ENCODE assay signal across 9 cellular contexts in genomic region chr17:76075364-76076099, GRCh38. TPM values are rescaled to one million over a fixed set of nuclear protein-coding genes. Genes with fewer than 3 reads are reported as not detected.
DNase-seq lines count a peak whose midpoint lies in the region; FAIRE-seq and TF ChIP-seq lines count a peak whose summit lies in the region.
"Had no signal": no experiment of that assay in that cellular context is flagged by ENCODE, and none has a peak within 500 bp of the region (broad histone marks: within the 10 kb centered on the region; RNA-seq: fewer than 3 reads in every experiment).

No MANE protein-coding gene starts in this region.

- H3K4me1 ChIP-seq in H1 (replicated peaks in 1 of 4; ENCODE audit: control insufficient read depth in 3 of 4, insufficient read depth in 4 of 4, low read length in 3 of 4) = peaks cover 0 to 53% (median 36%) of the 10 kb centered on the region in 4 experiments; a peak in 6 of 7 replicates
- H3K4me1 ChIP-seq in skeletal muscle satellite cell (ENCODE audit: control insufficient read depth, insufficient read depth, low read length) = peaks cover 6% of the 10 kb centered on the region
- H3K4me1 ChIP-seq in small intestine (ENCODE audit: control insufficient read depth in 2 of 2, insufficient read depth in 1 of 2, low read depth in 1 of 2, low read length in 1 of 2) = peaks cover 0 to 3% of the 10 kb centered on the region in 2 donors

- no peak overlapping the region for H2BK120ac ChIP-seq in H1 (replicated peaks; ENCODE audit: low read depth, low read length)

- H3K23ac ChIP-seq in H1 (ENCODE audit: insufficient read length) = no peak overlapping the region

- H2BK20ac ChIP-seq in H1 (ENCODE audit: low read length) = peak overlapping the region; percentile 48

- FAIRE-seq in H1 (lab: Jason Lieb, UNC) (no peak), small intestine (lab: Jason Lieb, UNC) (no peak)
- FAIRE-seq: TTC549 had no signal

- peak overlapping the region; percentile 77 to 79 for H3K4me2 ChIP-seq in H1 (ENCODE audit: insufficient read depth in 1 of 2, low read depth in 2 of 2, low read length in 2 of 2)
- peak overlapping the region; percentile 30 for H3K4me2 ChIP-seq in skeletal muscle satellite cell (ENCODE audit: low read length)

- H3K4ac ChIP-seq in H1 (replicated peaks; ENCODE audit: insufficient read length, low read depth, low read length) = no peak overlapping the region

- H2AK5ac ChIP-seq in H1 (ENCODE audit: low read depth, low read length) = no peak overlapping the region

- peak; percentile 33 to 40; a peak in 3 of 4 replicates for TF ChIP-seq RAD21 in H1 (IDR thresholded peaks at IDR 0.05 in 1 of 2, conservative IDR thresholded peaks at IDR 0.05 in 1 of 2; ENCODE audit: low read depth in 2 of 2, low read length in 2 of 2)

- H2BK5ac ChIP-seq in H1 (ENCODE audit: low read depth, low read length) = no peak overlapping the region

- H4K91ac ChIP-seq in H1 (replicated peaks; ENCODE audit: insufficient read length, low read length) = no peak overlapping the region

- DNase-seq in T-helper 1 cell (no peak), NOMO-1 (lab: John Stamatoyannopoulos, UW; ENCODE audit: unreplicated experiment in 2 of 2) (peak; percentile 47 to 54), H1 (ENCODE audit: low read depth in 1 of 2, low spot score in 2 of 2) (peak in 1 of 2 experiments; percentile 81), small intestine (no peak), NAMALWA (ENCODE audit: low spot score) (no peak), cortex of kidney (lab: John Stamatoyannopoulos, UW) (no peak)

- peak overlapping the region; percentile 29; the same call in 1 of the 2 replicates for H2BK12ac ChIP-seq in H1 (ENCODE audit: low read depth, low read length)

- H3K18ac ChIP-seq in H1 (ENCODE audit: extremely low read depth, low read length) = no peak overlapping the region

- H3K56ac ChIP-seq in H1 (replicated peaks; ENCODE audit: insufficient read length, low read depth, low read length) = no peak overlapping the region

- H4K20me1 ChIP-seq in H1 (replicated peaks in 1 of 2; ENCODE audit: control insufficient read depth in 1 of 2, insufficient read depth in 2 of 2, low read length in 2 of 2) = peaks cover 2 to 17% of the 10 kb centered on the region in 2 experiments

- peak overlapping the region; percentile 7; the same call in 1 of the 2 replicates for H4K8ac ChIP-seq in H1 (ENCODE audit: extremely low read depth, insufficient read depth, low read length)

- H4K5ac ChIP-seq in H1 (ENCODE audit: insufficient read length, low read depth, low read length) = no peak overlapping the region

- H3K27me3 ChIP-seq in H1 (replicated peaks in 1 of 4; ENCODE audit: control insufficient read depth in 3 of 4, extremely low read depth in 1 of 4, insufficient read depth in 3 of 4, low read length in 3 of 4) (peaks cover 54 to 72% (median 68%) of the 10 kb centered on the region in 4 experiments), skeletal muscle satellite cell (ENCODE audit: control insufficient read depth, insufficient read depth, low read length) (peaks cover 70% of the 10 kb centered on the region), small intestine (ENCODE audit: control insufficient read depth in 2 of 2, insufficient read depth in 2 of 2, low read length in 2 of 2) (peaks cover 24 to 34% of the 10 kb centered on the region in 2 donors)

- H3K27ac ChIP-seq in H1 (ENCODE audit: low read depth, low read length) (no peak overlapping the region), small intestine (ENCODE audit: low read depth in 1 of 2, low read length in 1 of 2) (no peak overlapping the region)

- no peak overlapping the region for H3K27ac Mint-ChIP-seq in T-helper 1 cell treated with Interleukin-12 subunit alpha and Interleukin-12 subunit beta and Interleukin-4 antibody, amounts not matched to agents 30 μg/mL and 1 μg/mL, for 36 hours

- peaks cover 31% of the 10 kb centered on the region for H3K23me2 ChIP-seq in H1 (ENCODE audit: low read depth, low read length)

- H3K14ac ChIP-seq in H1 (ENCODE audit: insufficient read length) = no peak overlapping the region

- 8% methylated on average over 42 of the region's 42 CpGs; no CpG with 5 or more reads in 1 of the 2 experiments for WGBS in H1 (ENCODE audit: extremely low coverage in 1 of 2, insufficient coverage in 1 of 2, insufficient read length in 1 of 2, insufficient replicate concordance in 2 of 2, low coverage in 1 of 2, low lambda C conversion rate in 2 of 2, missing lambda C conversion rate in 1 of 2), 2 experiments
- WGBS in small intestine, 3 donors = 5 to 8% (median 6%) methylated on average over 42 of the region's 42 CpGs

- H3K79me2 ChIP-seq in H1 (ENCODE audit: control insufficient read depth in 1 of 2, insufficient read depth in 2 of 2, low read length in 2 of 2) = peaks cover 3 to 16% of the 10 kb centered on the region in 2 experiments

- TF ChIP-seq POLR2A in H1 (IDR thresholded peaks at IDR 0.05; ENCODE audit: control extremely low read depth in 1 of 2, low read depth in 2 of 2, low read length in 2 of 2) = no peak

- H3K9me3 ChIP-seq in H1 (ENCODE audit: insufficient read depth in 2 of 2, low read depth in 1 of 2, low read length in 1 of 2) (no peaks in the 10 kb centered on the region), skeletal muscle satellite cell (replicated peaks; ENCODE audit: low read length) (no peaks in the 10 kb centered on the region), small intestine (ENCODE audit: control insufficient read depth, low read depth) (no peaks in the 10 kb centered on the region)

- no peaks in the 10 kb centered on the region for H3K9me3 Mint-ChIP-seq in T-helper 1 cell treated with Interleukin-12 subunit alpha and Interleukin-12 subunit beta and Interleukin-4 antibody, amounts not matched to agents 30 μg/mL and 1 μg/mL, for 36 hours

- peak overlapping the region; percentile 45 for H3K4me3 Mint-ChIP-seq in T-helper 1 cell treated with Interleukin-12 subunit alpha and Interleukin-12 subunit beta and Interleukin-4 antibody, amounts not matched to agents 30 μg/mL and 1 μg/mL, for 36 hours

- H3K4me3 ChIP-seq in H1 (ENCODE audit: extremely low read depth in 1 of 4, insufficient read depth in 2 of 4, low read depth in 3 of 4, low read length in 4 of 4) = peak overlapping the region; percentile 21 to 60 (median 40); a peak in 5 of 8 replicates
- no peak overlapping the region for H3K4me3 ChIP-seq in skeletal muscle satellite cell (ENCODE audit: low read length)
- H3K4me3 ChIP-seq in small intestine (ENCODE audit: low read depth in 1 of 2, low read length in 2 of 2) = no peak overlapping the region

- H3K9ac ChIP-seq in H1 (replicated peaks in 1 of 4; ENCODE audit: extremely low read depth in 1 of 4, low read depth in 3 of 4, low read length in 3 of 4) (no peak overlapping the region; a peak in 1 of 7 replicates), skeletal muscle satellite cell (ENCODE audit: low read depth, low read length) (no peak overlapping the region)

- H3K79me1 ChIP-seq in H1 (ENCODE audit: low read depth, low read length) = peaks cover 6% of the 10 kb centered on the region; the same call in 1 of the 2 replicates

- CTCF ChIA-PET in H1 (lab: Charles Lee; ENCODE audit: partially characterized antibody) = interaction anchor here (0.5 to 7.6 kb wide), 20 partner anchors 8 to 254 kb away, joined by 3 to 36 read pairs (median 4); partner anchors contain the start of genes CDK3 and EXOC7

- peaks cover 7% of the 10 kb centered on the region for H3K36me3 Mint-ChIP-seq in T-helper 1 cell treated with Interleukin-12 subunit alpha and Interleukin-12 subunit beta and Interleukin-4 antibody, amounts not matched to agents 30 μg/mL and 1 μg/mL, for 36 hours (ENCODE audit: low read depth)

- H3K36me3 ChIP-seq in H1 (ENCODE audit: control insufficient read depth in 2 of 4, insufficient read depth in 4 of 4, low read length in 3 of 4) (no peaks in the 10 kb centered on the region; a peak in 1 of 8 replicates), skeletal muscle satellite cell (ENCODE audit: insufficient read depth, low read length) (no peaks in the 10 kb centered on the region), small intestine (ENCODE audit: control insufficient read depth in 2 of 2, insufficient read depth in 2 of 2, low read length in 2 of 2) (no peaks in the 10 kb centered on the region)

- POLR2A ChIA-PET in H1 (lab: Charles Lee; ENCODE audit: partially characterized antibody) = interaction anchor here (0.6 to 2.9 kb wide), 10 partner anchors 11 to 295 kb away, joined by 3 to 10 read pairs (median 4); partner anchors contain the start of gene EXOC7

- H3K27me3 Mint-ChIP-seq in T-helper 1 cell treated with Interleukin-12 subunit alpha and Interleukin-12 subunit beta and Interleukin-4 antibody, amounts not matched to agents 30 μg/mL and 1 μg/mL, for 36 hours (ENCODE audit: low read depth) = peaks cover 65% of the 10 kb centered on the region

- peak; percentile 31 to 75 (median 68) for TF ChIP-seq CTCF in H1 (IDR thresholded peaks at IDR 0.05; ENCODE audit: control extremely low read depth in 1 of 3, insufficient read depth in 1 of 3, low read depth in 1 of 3, low read length in 3 of 3)

- H3K4me1 Mint-ChIP-seq in T-helper 1 cell treated with Interleukin-12 subunit alpha and Interleukin-12 subunit beta and Interleukin-4 antibody, amounts not matched to agents 30 μg/mL and 1 μg/mL, for 36 hours (ENCODE audit: low read depth) = peaks cover 25% of the 10 kb centered on the region

- no peak overlapping the region; the same call in 1 of the 2 replicates for H2AFZ ChIP-seq in H1 (ENCODE audit: low read length)

- H2BK15ac ChIP-seq in H1 (ENCODE audit: low read length) = peak overlapping the region; percentile 6; the same call in 1 of the 2 replicates

- TF ChIP-seq EP300 in H1 (IDR thresholded peaks at IDR 0.05; ENCODE audit: borderline replicate concordance in 1 of 2, low read depth in 2 of 2, low read length in 2 of 2) = no peak

RNA-seq across cellular contexts. Expression of gene GALR2, which starts 1.0 kb away (rescaled TPM):
- total RNA-seq in H1 (2021; fragmentation: NEBNext Ultra II Directional; extraction: Animal tissue kit (Norgen Biotek cat#: 25700)) = 0.86 and 1.0 TPM in 2 replicates
- polyA plus RNA-seq in H1 (2011; rRNA removed) (2.2 and 2.5 TPM in 2 replicates), small intestine (under 1 TPM in 1 of 3 donors, not detected in 2; 0.54 TPM)
- 1.1 TPM for polyA plus RNA-seq in H1 (2011; cell fraction: cytosol; rRNA removed)
- polyA plus RNA-seq in H1 (2011; cell fraction: nucleus; rRNA removed) = 1.3 TPM
- 0.43 to 0.55 TPM (median 0.53 TPM) in 3 of 4 replicates, not detected in the other for polyA plus RNA-seq in H1 (2012, experiment 1 of 2)
- 0.34 TPM for polyA plus RNA-seq in H1 (2012, experiment 2 of 2)
- 0.65 TPM for polyA plus RNA-seq in H1 (2013, experiment 1 of 2)
- polyA plus RNA-seq in H1 (2013, experiment 2 of 2) = 0.75 TPM
- polyA minus RNA-seq in H1 (2011; rRNA and poly(A)+ RNA removed) = not detected in 2 replicates
- polyA minus RNA-seq in H1 (2011; cell fraction: cytosol; rRNA and poly(A)+ RNA removed) = not detected
- polyA minus RNA-seq in H1 (2011; cell fraction: nucleus; rRNA and poly(A)+ RNA removed) = not detected
- total RNA-seq in skeletal muscle satellite cell (2012; rRNA removed) = 0.22 TPM in 1 of 2 replicates, not detected in the other

RNA-seq across cellular contexts. Expression of gene SRP68, which starts 3.2 kb away (rescaled TPM):
- total RNA-seq in H1 (2021; fragmentation: NEBNext Ultra II Directional; extraction: Animal tissue kit (Norgen Biotek cat#: 25700)) = 83.5 and 84.6 TPM in 2 replicates
- 50.0 and 57.7 TPM in 2 replicates for polyA plus RNA-seq in H1 (2011; rRNA removed)
- 60.9 TPM for polyA plus RNA-seq in H1 (2011; cell fraction: cytosol; rRNA removed)
- 48.2 TPM for polyA plus RNA-seq in H1 (2011; cell fraction: nucleus; rRNA removed)
- polyA plus RNA-seq in H1 (2012, experiment 1 of 2) = 70.6 to 85.2 TPM (median 74.1 TPM) in 4 replicates
- 17.8 TPM for polyA plus RNA-seq in H1 (2012, experiment 2 of 2)
- 46.0 TPM for polyA plus RNA-seq in H1 (2013, experiment 1 of 2)
- 46.1 TPM for polyA plus RNA-seq in H1 (2013, experiment 2 of 2)
- 61.8 and 68.0 TPM in 2 replicates for polyA minus RNA-seq in H1 (2011; rRNA and poly(A)+ RNA removed)
- polyA minus RNA-seq in H1 (2011; cell fraction: cytosol; rRNA and poly(A)+ RNA removed) = 37.0 TPM
- polyA minus RNA-seq in H1 (2011; cell fraction: nucleus; rRNA and poly(A)+ RNA removed) = 33.6 TPM
- total RNA-seq in skeletal muscle satellite cell (2012; rRNA removed) = 27.5 and 30.4 TPM in 2 replicates
- polyA plus RNA-seq in small intestine = 10 to 100 TPM; 34.0 to 43.1 (median 35.4) TPM

RNA-seq across cellular contexts. Expression of gene ZACN, which starts 3.5 kb away (rescaled TPM):
- total RNA-seq in H1 (2021; fragmentation: NEBNext Ultra II Directional; extraction: Animal tissue kit (Norgen Biotek cat#: 25700)) = 0.26 TPM in 1 of 2 replicates, not detected in the other
- not detected in 2 replicates for polyA plus RNA-seq in H1 (2011; rRNA removed)
- polyA plus RNA-seq in H1 (2011; cell fraction: cytosol; rRNA removed) = 0.03 TPM
- polyA plus RNA-seq in H1 (2011; cell fraction: nucleus; rRNA removed) = 0.33 TPM
- polyA plus RNA-seq in H1 (2012, experiment 1 of 2) = 9.6 to 20.9 TPM (median 19.9 TPM) in 4 replicates
- polyA plus RNA-seq in H1 (2012, experiment 2 of 2) = 16.5 TPM
- polyA plus RNA-seq in H1 (2013, experiment 1 of 2) = not detected
- polyA plus RNA-seq in H1 (2013, experiment 2 of 2) = not detected
- polyA minus RNA-seq in H1 (2011; rRNA and poly(A)+ RNA removed) = not detected in 2 replicates
- not detected for polyA minus RNA-seq in H1 (2011; cell fraction: cytosol; rRNA and poly(A)+ RNA removed)
- polyA minus RNA-seq in H1 (2011; cell fraction: nucleus; rRNA and poly(A)+ RNA removed) = 0.60 TPM
- not detected in 2 replicates for total RNA-seq in skeletal muscle satellite cell (2012; rRNA removed)
- polyA plus RNA-seq in small intestine = 1 to 10 TPM in 2 of 3 donors, under 1 TPM in 1; 0.87 to 2.5 (median 1.6) TPM

RNA-seq across cellular contexts. Expression of gene EXOC7, which starts 28.1 kb away (rescaled TPM):
- 92.6 and 95.3 TPM in 2 replicates for total RNA-seq in H1 (2021; fragmentation: NEBNext Ultra II Directional; extraction: Animal tissue kit (Norgen Biotek cat#: 25700))
- polyA plus RNA-seq in H1 (2011; rRNA removed) (77.1 and 83.3 TPM in 2 replicates), small intestine (10 to 100 TPM; 47.3 to 51.7 (median 47.7) TPM)
- 73.6 TPM for polyA plus RNA-seq in H1 (2011; cell fraction: cytosol; rRNA removed)
- polyA plus RNA-seq in H1 (2011; cell fraction: nucleus; rRNA removed) = 231 TPM
- 53.1 to 105 TPM (median 63.0 TPM) in 4 replicates for polyA plus RNA-seq in H1 (2012, experiment 1 of 2)
- polyA plus RNA-seq in H1 (2012, experiment 2 of 2) = 42.5 TPM
- 44.0 TPM for polyA plus RNA-seq in H1 (2013, experiment 1 of 2)
- 43.4 TPM for polyA plus RNA-seq in H1 (2013, experiment 2 of 2)
- polyA minus RNA-seq in H1 (2011; rRNA and poly(A)+ RNA removed) = 129 and 130 TPM in 2 replicates
- polyA minus RNA-seq in H1 (2011; cell fraction: cytosol; rRNA and poly(A)+ RNA removed) = 56.7 TPM
- polyA minus RNA-seq in H1 (2011; cell fraction: nucleus; rRNA and poly(A)+ RNA removed) = 113 TPM
- total RNA-seq in skeletal muscle satellite cell (2012; rRNA removed) = 62.4 and 62.9 TPM in 2 replicates

RNA-seq across cellular contexts. Expression of gene EVPL, which starts 48.4 kb away (rescaled TPM):
- 0.75 and 0.99 TPM in 2 replicates for total RNA-seq in H1 (2021; fragmentation: NEBNext Ultra II Directional; extraction: Animal tissue kit (Norgen Biotek cat#: 25700))
- polyA plus RNA-seq in H1 (2011; rRNA removed) = 0.20 and 0.35 TPM in 2 replicates
- 0.25 TPM for polyA plus RNA-seq in H1 (2011; cell fraction: cytosol; rRNA removed)
- polyA plus RNA-seq in H1 (2011; cell fraction: nucleus; rRNA removed) = 0.98 TPM
- polyA plus RNA-seq in H1 (2012, experiment 1 of 2) = 0.30 to 0.69 TPM (median 0.51 TPM) in 4 replicates
- 0.20 TPM for polyA plus RNA-seq in H1 (2012, experiment 2 of 2)
- polyA plus RNA-seq in H1 (2013, experiment 1 of 2) = 0.55 TPM
- 0.40 TPM for polyA plus RNA-seq in H1 (2013, experiment 2 of 2)
- 0.06 and 0.12 TPM in 2 replicates for polyA minus RNA-seq in H1 (2011; rRNA and poly(A)+ RNA removed)
- 0.88 TPM for polyA minus RNA-seq in H1 (2011; cell fraction: cytosol; rRNA and poly(A)+ RNA removed)
- 0.30 TPM for polyA minus RNA-seq in H1 (2011; cell fraction: nucleus; rRNA and poly(A)+ RNA removed)
- total RNA-seq in skeletal muscle satellite cell (2012; rRNA removed) = not detected in 2 replicates
- polyA plus RNA-seq in small intestine = 10 to 100 TPM; 10.7 to 66.4 (median 38.6) TPM

Comparison
In these comparisons a context has a peak if more than half of its experiments do, and no peak if none do; other contexts are left out.
1. DNase-seq: peak in NOMO-1 (2 of 2); none in T-helper 1 cell (0 of 5), small intestine (single experiment), NAMALWA (single experiment) and cortex of kidney (single experiment).
2. H3K4me3 ChIP-seq: peak in H1 (4 of 4); none in skeletal muscle satellite cell (single experiment) and small intestine (0 of 2).